In the genomic region with DNA sequence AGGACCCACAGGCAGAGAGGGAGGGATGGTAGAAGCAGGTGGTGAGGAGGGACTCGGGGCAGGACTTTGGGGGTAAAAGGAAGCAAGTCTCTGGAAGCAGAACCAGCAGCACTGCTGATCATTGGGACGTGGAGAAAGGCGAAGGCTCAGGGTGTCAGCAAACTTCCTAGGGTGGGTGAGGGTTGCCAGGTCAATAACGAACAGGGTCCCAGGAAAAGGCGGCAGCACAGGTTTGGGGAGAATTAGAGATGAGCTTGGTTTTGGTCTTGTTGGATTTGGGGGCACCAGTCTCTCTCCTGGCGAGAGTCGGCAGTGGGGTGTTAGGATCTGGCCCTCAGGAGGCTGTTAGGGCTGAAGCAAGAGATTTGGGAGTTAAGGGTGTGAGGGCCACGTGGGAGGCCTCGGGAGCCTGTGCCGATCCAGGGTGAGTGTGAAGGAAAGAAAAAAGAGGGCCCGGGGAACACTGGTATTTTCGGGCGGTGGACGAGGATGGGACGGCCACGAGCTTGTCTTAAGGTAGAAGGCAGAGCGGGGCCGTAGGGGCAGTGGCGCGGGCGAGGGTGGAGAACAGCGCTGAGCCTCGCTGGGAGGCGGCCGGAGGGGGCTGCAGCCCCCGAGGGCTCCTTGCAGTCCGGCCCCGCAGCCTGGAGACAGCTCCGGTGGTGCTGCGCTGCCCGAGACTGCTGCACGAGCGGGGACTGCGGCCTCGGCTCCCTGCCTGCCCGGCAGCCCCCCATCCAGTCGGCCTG, we compare ENCODE assay signal across 8 cellular contexts. TPM values are rescaled to one million over a fixed set of nuclear protein-coding genes. Genes with fewer than 3 reads are reported as not detected.
DNase-seq lines count a peak whose midpoint lies in the region; ATAC-seq and TF ChIP-seq lines count a peak whose summit lies in the region.

No MANE protein-coding gene starts in this region.

- H3K27ac ChIP-seq in A673 (ENCODE audit: low read depth, low read length, poor library complexity, severe bottlenecking) (peak overlapping the region; percentile 8), muscle layer of colon (ENCODE audit: low read depth, low read length) (peak overlapping the region; percentile 49)

- H3K36me3 ChIP-seq in A673 (ENCODE audit: insufficient read depth, low read length, poor library complexity, severe bottlenecking) (no peaks in the 10 kb centered on the region), muscle layer of colon (ENCODE audit: insufficient read depth, low read length) (no peaks in the 10 kb centered on the region)

- peak overlapping the region; percentile 77 for H3K27ac Mint-ChIP-seq in central memory CD8-positive, alpha-beta T cell (ENCODE audit: low read depth)

- intact Hi-C loops in A673 (cut with micrococcal nuclease; ENCODE audit: unreplicated experiment) = loop anchor here (2.0 kb wide), 1 partner anchor 55 kb away; the partner anchor contains the start of genes TTC19 and ZSWIM7
- intact Hi-C loops in sciatic nerve (cut with DNase I) = no loop called here

- H3K9me3 Mint-ChIP-seq in central memory CD8-positive, alpha-beta T cell = no peaks in the 10 kb centered on the region

- TF ChIP-seq CTCF in A673 (conservative IDR thresholded peaks at IDR 0.05; ENCODE audit: low read depth, low read length) (no peak), HFF-Myc (IDR thresholded peaks at IDR 0.05; ENCODE audit: low read depth, low read length, missing control alignments) (no peak)

- CTCF ChIA-PET in A673 (lab: Charles Lee) = interaction anchor here (0.7 to 1.4 kb wide), 2 partner anchors 23 to 83 kb away, joined by 3 read pairs; no protein-coding TSS in a partner anchor

- H3K4me1 ChIP-seq in A673 (ENCODE audit: insufficient read depth, low read length, poor library complexity, severe bottlenecking) = peaks cover 7% of the 10 kb centered on the region
- H3K4me1 ChIP-seq in muscle layer of colon (ENCODE audit: insufficient read depth, low read length) = peaks cover 19% of the 10 kb centered on the region

- H3K9me3 ChIP-seq in A673 (ENCODE audit: low read depth, low read length, poor library complexity, severe bottlenecking) = no peaks in the 10 kb centered on the region
- no peaks in the 10 kb centered on the region for H3K9me3 ChIP-seq in muscle layer of colon (ENCODE audit: low read length)

- DNase-seq in A673 (ENCODE audit: low spot score) = no peak
- no peak for DNase-seq in HFF-Myc (ENCODE audit: extremely low read depth, low read depth)
- no peak for DNase-seq in central memory CD8-positive, alpha-beta T cell (ENCODE audit: low spot score in 2 of 2)
- DNase-seq in sciatic nerve (ENCODE audit: low spot score) = no peak
- DNase-seq in SW 1271 (lab: John Stamatoyannopoulos, UW) = no peak
- DNase-seq in HPDE6-E6E7 (ENCODE audit: extremely low spot score) = no peak

- peaks cover 31% of the 10 kb centered on the region for H3K27me3 Mint-ChIP-seq in central memory CD8-positive, alpha-beta T cell

- H3K4me3 ChIP-seq in A673 (ENCODE audit: low read depth, low read length, poor library complexity, severe bottlenecking) = peak overlapping the region; percentile 63
- H3K4me3 ChIP-seq in HFF-Myc (replicated peaks; ENCODE audit: low read depth, low read length) = peak overlapping the region; percentile 78
- peak overlapping the region; percentile 77 to 81 for H3K4me3 ChIP-seq in muscle layer of colon (ENCODE audit: low read depth in 1 of 2, low read length in 2 of 2)

- no peak overlapping the region for H3K9ac ChIP-seq in muscle layer of colon (ENCODE audit: low read length)

- no TSS peak for BruUV-seq in A673 (replicated peaks; lab: Mats Ljungman, UMichigan)

- ATAC-seq in central memory CD8-positive, alpha-beta T cell (replicated peaks; ENCODE audit: extremely low read depth, poor library complexity, severe bottlenecking) = no peak
- ATAC-seq in sciatic nerve (no peak), HG03354 (IDR thresholded peaks at IDR 0.05; ENCODE audit: poor library complexity, severe bottlenecking, unreplicated experiment) (no peak)

- H3K4me1 Mint-ChIP-seq in central memory CD8-positive, alpha-beta T cell = peaks cover 7% of the 10 kb centered on the region

- no peaks in the 10 kb centered on the region for H3K36me3 Mint-ChIP-seq in central memory CD8-positive, alpha-beta T cell (ENCODE audit: insufficient read depth)

- POLR2A ChIA-PET in A673 (lab: Charles Lee; ENCODE audit: low non-redundant PET) = no interaction called here

- H3K27me3 ChIP-seq in A673 (replicated peaks; ENCODE audit: insufficient read depth, low read depth, low read length, poor library complexity) = no peaks in the 10 kb centered on the region
- H3K27me3 ChIP-seq in muscle layer of colon (ENCODE audit: control insufficient read depth in 1 of 2, insufficient read depth in 2 of 2, low read length in 2 of 2) = peaks cover 0 to 9% of the 10 kb centered on the region in 2 donors

- peak overlapping the region; percentile 83 for H3K4me3 Mint-ChIP-seq in central memory CD8-positive, alpha-beta T cell

RNA-seq across cellular contexts. Expression of gene ADORA2B, which starts 0.8 kb away (rescaled TPM):
- total RNA-seq in A673 (2021) (3.9 and 5.9 TPM in 2 replicates), sciatic nerve (0.67 TPM)

RNA-seq across cellular contexts. Expression of gene ZSWIM7, which starts 55.4 kb away (rescaled TPM):
- total RNA-seq in A673 (2021) (28.7 and 39.8 TPM in 2 replicates), sciatic nerve (19.3 TPM)

RNA-seq across cellular contexts. Expression of gene TTC19, which starts 55.5 kb away (rescaled TPM):
- 44.5 and 53.8 TPM in 2 replicates for total RNA-seq in A673 (2021)
- total RNA-seq in sciatic nerve = 32.9 TPM
